9 cellular contexts compared by ENCODE assay signal in the genomic region with DNA sequence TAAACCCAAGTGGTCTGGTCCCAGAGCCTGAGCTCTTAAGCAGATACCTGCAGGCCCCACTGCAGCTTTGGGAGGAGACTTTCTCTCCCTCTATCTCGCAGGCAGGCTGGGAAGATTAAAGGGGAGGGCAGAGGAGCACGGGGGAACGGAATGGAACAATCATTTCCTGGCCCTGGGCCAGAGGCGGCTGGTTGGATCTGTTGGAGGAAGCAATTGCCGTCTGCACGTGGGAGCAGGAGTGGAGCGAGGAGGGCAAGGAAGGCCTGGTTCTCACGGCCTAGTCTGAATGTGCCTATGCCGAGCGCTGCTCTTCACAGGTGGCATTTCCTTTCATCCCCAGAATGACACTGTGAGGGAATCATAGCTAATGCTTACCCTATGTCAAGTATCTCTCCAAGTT. TPM values are rescaled to one million over a fixed set of nuclear protein-coding genes. Genes with fewer than 3 reads are reported as not detected.
DNase-seq lines count a peak whose midpoint lies in the region; ATAC-seq, FAIRE-seq and TF ChIP-seq lines count a peak whose summit lies in the region.
"Had no signal": no experiment of that assay in that cellular context is flagged by ENCODE, and none has a peak within 500 bp of the region (broad histone marks: within the 10 kb centered on the region; RNA-seq: fewer than 3 reads in every experiment).

No MANE protein-coding gene starts in this region.

- no peak overlapping the region for H3K4me3 Mint-ChIP-seq in mesothelial cell of epicardium

- ATAC-seq in HG03280 (IDR thresholded peaks at IDR 0.05; ENCODE audit: unreplicated experiment) = no peak
- ATAC-seq in GM21723 (IDR thresholded peaks at IDR 0.05; ENCODE audit: unreplicated experiment) = no peak

- TF ChIP-seq CTCF in mesothelial cell of epicardium (IDR thresholded peaks at IDR 0.05; ENCODE audit: unreplicated experiment) = no peak

- no peaks in the 10 kb centered on the region for H3K36me3 Mint-ChIP-seq in mesothelial cell of epicardium

- H3K27me3 Mint-ChIP-seq in mesothelial cell of epicardium (ENCODE audit: low read depth) = no peaks in the 10 kb centered on the region

- H3K27ac Mint-ChIP-seq in mesothelial cell of epicardium = peak overlapping the region; percentile 77

- peaks cover 24% of the 10 kb centered on the region for H3K4me1 Mint-ChIP-seq in mesothelial cell of epicardium

- no peak for FAIRE-seq in frontal cortex (lab: Jason Lieb, UNC)

- DNase-seq in COR-L47 (lab: John Stamatoyannopoulos, UW) = peak; percentile 78
- peak; percentile 19 for DNase-seq in NCI-H2196 treated with DMSO at 0.1 percent for 48 hours (lab: John Stamatoyannopoulos, UW; ENCODE audit: unreplicated experiment)
- DNase-seq in dermis microvascular lymphatic vessel endothelial cell (ENCODE audit: low read depth in 2 of 2) = peak; percentile 63 to 89
- peak; percentile 74 to 90 for DNase-seq in mesothelial cell of epicardium (ENCODE audit: low spot score in 2 of 2, unreplicated experiment in 2 of 2)
- no peak for DNase-seq in HCEC 1CT
- DNase-seq in frontal cortex (ENCODE audit: low spot score in 2 of 2) = no peak

- no peaks in the 10 kb centered on the region for H3K9me3 Mint-ChIP-seq in mesothelial cell of epicardium

RNA-seq across cellular contexts. Expression of a gene that starts 23.7 kb away (rescaled TPM):
- total RNA-seq in dermis microvascular lymphatic vessel endothelial cell = under 0.01 TPM in 1 of 2 replicates, not detected in the other
- 9.4 to 10.2 TPM (median 9.4 TPM) in 3 replicates for total RNA-seq in mesothelial cell of epicardium
- 28.1 TPM for total RNA-seq in frontal cortex
- total RNA-seq: skeletal muscle tissue had no signal

Comparison
In these comparisons a context has a peak if more than half of its experiments do, and no peak if none do; other contexts are left out.
1. DNase-seq: peak in COR-L47 (single experiment), NCI-H2196 treated with DMSO at 0.1 percent for 48 hours (single experiment), dermis microvascular lymphatic vessel endothelial cell (2 of 2) and mesothelial cell of epicardium (2 of 2); none in HCEC 1CT (single experiment) and frontal cortex (0 of 2).
2. RNA of a gene that starts 23.7 kb away (total RNA-seq): 28.1 TPM in frontal cortex (single experiment) and 9.4 to 10.2 TPM in mesothelial cell of epicardium; under 0.01 TPM in dermis microvascular lymphatic vessel endothelial cell; every median in the first group is over 10 times any median in the second.